28 cellular contexts compared by ENCODE assay signal in the genomic region with DNA sequence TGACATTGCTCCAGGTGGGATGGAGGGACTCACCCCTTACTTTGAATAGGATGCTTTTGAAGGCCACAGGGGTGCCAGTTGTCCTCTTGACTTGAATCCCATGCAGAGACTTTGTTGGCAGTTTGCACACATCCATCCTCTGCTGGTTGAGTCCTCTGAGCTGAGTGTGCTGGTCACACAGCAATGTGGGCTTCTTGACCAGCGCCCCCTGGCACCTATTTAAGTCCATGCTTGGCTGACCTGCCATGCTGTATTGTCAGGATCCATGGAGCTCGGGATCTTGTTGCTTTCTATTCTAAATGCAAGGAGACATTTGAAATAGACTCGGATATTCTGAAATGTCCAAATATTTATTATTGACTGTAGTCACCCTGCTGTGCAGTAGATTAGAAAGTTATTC. TPM values are rescaled to one million over a fixed set of nuclear protein-coding genes. Genes with fewer than 3 reads are reported as not detected.
A peak's percentile ranks its signal among the peaks of the same experiment; 100 is the strongest.
DNase-seq lines count a peak whose midpoint lies in the region; ATAC-seq and TF ChIP-seq lines count a peak whose summit lies in the region.
"Had no signal": no experiment of that assay in that cellular context is flagged by ENCODE, and none has a peak within 500 bp of the region (broad histone marks: within the 10 kb centered on the region; RNA-seq: fewer than 3 reads in every experiment).

No MANE protein-coding gene starts in this region.

- H3K36me3 ChIP-seq in A673 (ENCODE audit: insufficient read depth, low read length, poor library complexity, severe bottlenecking) = peaks cover 17% of the 10 kb centered on the region
- H3K36me3 ChIP-seq: thyroid gland had no signal

- TF ChIP-seq CTCF in HFFc6 (IDR thresholded peaks at IDR 0.05) = peak; percentile 43
- no peak for TF ChIP-seq CTCF in foreskin keratinocyte (conservative IDR thresholded peaks at IDR 0.05)
- no peak for TF ChIP-seq CTCF in A673 (conservative IDR thresholded peaks at IDR 0.05; ENCODE audit: low read depth, low read length)
- no peak for TF ChIP-seq CTCF in progenitor cell of endocrine pancreas (IDR thresholded peaks at IDR 0.05; ENCODE audit: unreplicated experiment)

- H3K4me1 Mint-ChIP-seq in HFFc6 (ENCODE audit: low read depth) = peaks cover 30% of the 10 kb centered on the region
- peaks cover 20% of the 10 kb centered on the region for H3K4me1 Mint-ChIP-seq in T-helper 17 cell
- H3K4me1 Mint-ChIP-seq in stimulated activated naive B cell treated with anti-CD40 and anti-IgM and Interleukin-4, amounts not matched to agents 10 μg/mL and 1 μg/mL and 100 μg/mL, for 72 hours = peaks cover 24 to 52% of the 10 kb centered on the region in 2 donors
- no peaks in the 10 kb centered on the region for H3K4me1 Mint-ChIP-seq in progenitor cell of endocrine pancreas (ENCODE audit: low read depth)
- H3K4me1 Mint-ChIP-seq: brain had no signal

- H3K9me3 ChIP-seq in T-helper 17 cell (ENCODE audit: control insufficient read depth, low read length, poor library complexity, severe bottlenecking) (no peaks in the 10 kb centered on the region), A673 (ENCODE audit: low read depth, low read length, poor library complexity, severe bottlenecking) (peaks cover 4% of the 10 kb centered on the region)
- H3K9me3 ChIP-seq: adrenal gland, gastrocnemius medialis, HAP-1, left lung, thyroid gland had no signal

- intact Hi-C loops in Right ventricle myocardium superior (cut with DNase I) = no loop called here
- intact Hi-C loops in A673 (cut with micrococcal nuclease; ENCODE audit: unreplicated experiment) = no loop called here

- CTCF ChIA-PET in A673 (lab: Charles Lee) = no interaction called here

- peaks cover 27% of the 10 kb centered on the region for H3K36me3 Mint-ChIP-seq in HFFc6 (ENCODE audit: low read depth)
- peaks cover 3% of the 10 kb centered on the region for H3K36me3 Mint-ChIP-seq in T-helper 17 cell (ENCODE audit: low read depth)
- H3K36me3 Mint-ChIP-seq in stimulated activated naive B cell treated with anti-CD40 and anti-IgM and Interleukin-4, amounts not matched to agents 10 μg/mL and 1 μg/mL and 100 μg/mL, for 72 hours = peaks cover 40 to 59% of the 10 kb centered on the region in 2 donors
- H3K36me3 Mint-ChIP-seq in progenitor cell of endocrine pancreas (ENCODE audit: insufficient read depth) = peaks cover 43% of the 10 kb centered on the region

- ATAC-seq in T-helper 17 cell = no peak
- peak; percentile 19 for ATAC-seq in foreskin keratinocyte
- ATAC-seq in stimulated activated naive B cell treated with anti-CD40 and anti-IgM and Interleukin-4, amounts not matched to agents 10 μg/mL and 1 μg/mL and 100 μg/mL, for 72 hours (replicated peaks) = no peak
- ATAC-seq in Right ventricle myocardium superior (ENCODE audit: poor library complexity) = no peak
- ATAC-seq: activated CD8-positive, alpha-beta T cell treated with anti-CD3 and anti-CD28 coated beads, Interleukin-2, amount 10 ng/mL, durations not matched to agents 7 days and 5 days; gastrocnemius medialis; left lung; sciatic nerve had no signal

- H3K4me1 ChIP-seq in foreskin keratinocyte = no peaks in the 10 kb centered on the region
- H3K4me1 ChIP-seq in A673 (ENCODE audit: insufficient read depth, low read length, poor library complexity, severe bottlenecking) = no peaks in the 10 kb centered on the region
- H3K4me1 ChIP-seq: HAP-1 had no signal

- no peaks in the 10 kb centered on the region for H3K27me3 ChIP-seq in foreskin keratinocyte
- H3K27me3 ChIP-seq in A673 (replicated peaks; ENCODE audit: insufficient read depth, low read depth, low read length, poor library complexity) = no peaks in the 10 kb centered on the region
- H3K27me3 ChIP-seq: adrenal gland, gastrocnemius medialis, hepatocyte, left lung, thyroid gland had no signal

- H3K27me3 Mint-ChIP-seq in HFFc6 (ENCODE audit: insufficient read depth) (no peaks in the 10 kb centered on the region; the same call in 1 of the 2 replicates), T-helper 17 cell (no peaks in the 10 kb centered on the region), progenitor cell of endocrine pancreas (no peaks in the 10 kb centered on the region)
- H3K27me3 Mint-ChIP-seq in stimulated activated naive B cell treated with anti-CD40 and anti-IgM and Interleukin-4, amounts not matched to agents 10 μg/mL and 1 μg/mL and 100 μg/mL, for 72 hours = no peaks in the 10 kb centered on the region
- H3K27me3 Mint-ChIP-seq: stimulated activated naive CD8-positive, alpha-beta T cell treated with anti-CD3 and anti-CD28 coated beads, Interleukin-15, Interleukin-2, amounts not matched to agents 100 ng/mL and 50 ng/mL, for 24 hours had no signal

- H3K4me3 ChIP-seq in A673 (ENCODE audit: low read depth, low read length, poor library complexity, severe bottlenecking) = no peak overlapping the region
- H3K4me3 ChIP-seq: adrenal gland, gastrocnemius medialis, HAP-1, hepatocyte, left lung, PC-9, thyroid gland had no signal

- POLR2A ChIA-PET in A673 (lab: Charles Lee; ENCODE audit: low non-redundant PET) = no interaction called here

- BruUV-seq in A673 (replicated peaks; lab: Mats Ljungman, UMichigan) = no TSS peak

- H3K4me3 Mint-ChIP-seq in HFFc6 (no peak overlapping the region), T-helper 17 cell (no peak overlapping the region), progenitor cell of endocrine pancreas (ENCODE audit: low read depth) (no peak overlapping the region)
- no peak overlapping the region for H3K4me3 Mint-ChIP-seq in stimulated activated naive B cell treated with anti-CD40 and anti-IgM and Interleukin-4, amounts not matched to agents 10 μg/mL and 1 μg/mL and 100 μg/mL, for 72 hours
- H3K4me3 Mint-ChIP-seq: activated CD8-positive, alpha-beta T cell treated with anti-CD3 and anti-CD28 coated beads, Interleukin-2, amount 10 ng/mL, durations not matched to agents 7 days and 5 days; brain; neural crest cell; stimulated activated naive CD8-positive, alpha-beta T cell treated with anti-CD3 and anti-CD28 coated beads, Interleukin-15, Interleukin-2, amounts not matched to agents 100 ng/mL and 50 ng/mL, for 24 hours had no signal

- DNase-seq in HFFc6 (no peak), T-helper 17 cell (no peak), foreskin keratinocyte (no peak), Right ventricle myocardium superior (no peak), A673 (ENCODE audit: low spot score) (no peak), progenitor cell of endocrine pancreas (ENCODE audit: low spot score, unreplicated experiment) (no peak)
- no peak for DNase-seq in stimulated activated naive B cell treated with anti-CD40 and anti-IgM and Interleukin-4, amounts not matched to agents 10 μg/mL and 1 μg/mL and 100 μg/mL, for 72 hours
- DNase-seq: activated CD8-positive, alpha-beta T cell treated with anti-CD3 and anti-CD28 coated beads, Interleukin-2, amount 10 ng/mL, durations not matched to agents 7 days and 5 days; activated T-cell treated with anti-CD3 and anti-CD28 coated beads for 4 hours; adrenal gland; effector CD8-positive, alpha-beta T cell; gastrocnemius medialis; GF-D8; left lung; midbrain; NCI-H1092 treated with DMSO at 0.1 percent for 48 hours; NCI-H2029; NCI-H446 treated with DMSO at 0.1 percent for 48 hours; PC-9; stimulated activated CD4-positive, alpha-beta T cell treated with anti-CD3 and anti-CD28 coated beads, Interleukin-15, amount 100 ng/mL, for 24 hours; T-helper 1 cell; thyroid gland had no signal

- H3K27ac Mint-ChIP-seq in HFFc6 (no peak overlapping the region), T-helper 17 cell (peak overlapping the region; percentile 29), progenitor cell of endocrine pancreas (no peak overlapping the region)
- peak overlapping the region; percentile 62 for H3K27ac Mint-ChIP-seq in stimulated activated naive B cell treated with anti-CD40 and anti-IgM and Interleukin-4, amounts not matched to agents 10 μg/mL and 1 μg/mL and 100 μg/mL, for 72 hours
- H3K27ac Mint-ChIP-seq: activated CD8-positive, alpha-beta T cell treated with anti-CD3 and anti-CD28 coated beads, Interleukin-2, amount 10 ng/mL, durations not matched to agents 7 days and 5 days; brain; stimulated activated naive CD8-positive, alpha-beta T cell treated with anti-CD3 and anti-CD28 coated beads, Interleukin-15, Interleukin-2, amounts not matched to agents 100 ng/mL and 50 ng/mL, for 24 hours had no signal

- H3K9me3 Mint-ChIP-seq in HFFc6 = peaks cover 7% of the 10 kb centered on the region; the same call in 1 of the 2 replicates
- H3K9me3 Mint-ChIP-seq in stimulated activated naive B cell treated with anti-CD40 and anti-IgM and Interleukin-4, amounts not matched to agents 10 μg/mL and 1 μg/mL and 100 μg/mL, for 72 hours = peaks cover 0 to 4% of the 10 kb centered on the region in 2 donors
- peaks cover 16% of the 10 kb centered on the region for H3K9me3 Mint-ChIP-seq in progenitor cell of endocrine pancreas (ENCODE audit: low read depth)

- H3K27ac ChIP-seq in foreskin keratinocyte (no peak overlapping the region), A673 (ENCODE audit: low read depth, low read length, poor library complexity, severe bottlenecking) (no peak overlapping the region)
- H3K27ac ChIP-seq: adrenal gland, hepatocyte, left lung, PC-9, thyroid gland had no signal

RNA-seq across cellular contexts. Expression of gene RAB7A, which starts 19.8 kb away (rescaled TPM):
- 100 to 1,000 TPM; 311 to 355 (median 323) TPM for total RNA-seq in HFFc6 (2021; fragmentation: NEBNext Ultra II Directional; extraction: Animal tissue kit (Norgen Biotek cat#: 25700))
- total RNA-seq in T-helper 17 cell (100 to 1,000 TPM; 145 to 166 TPM), foreskin keratinocyte (151 and 168 TPM in 2 replicates), Right ventricle myocardium superior (240 TPM), A673 (2021) (245 and 258 TPM in 2 replicates), progenitor cell of endocrine pancreas (130 and 141 TPM in 2 replicates)
- polyA plus RNA-seq in foreskin keratinocyte = 196 and 232 TPM in 2 replicates

Comparison
In these comparisons a context has a peak if more than half of its experiments do, and no peak if none do; other contexts are left out.
1. H3K27ac Mint-ChIP-seq: peak in T-helper 17 cell (single experiment) and stimulated activated naive B cell treated with anti-CD40 and anti-IgM and Interleukin-4, amounts not matched to agents 10 μg/mL and 1 μg/mL and 100 μg/mL, for 72 hours (single experiment); none in HFFc6 (single experiment) and progenitor cell of endocrine pancreas (single experiment).